Comparison of ENCODE assay signal across 14 cellular contexts in the genomic region with DNA sequence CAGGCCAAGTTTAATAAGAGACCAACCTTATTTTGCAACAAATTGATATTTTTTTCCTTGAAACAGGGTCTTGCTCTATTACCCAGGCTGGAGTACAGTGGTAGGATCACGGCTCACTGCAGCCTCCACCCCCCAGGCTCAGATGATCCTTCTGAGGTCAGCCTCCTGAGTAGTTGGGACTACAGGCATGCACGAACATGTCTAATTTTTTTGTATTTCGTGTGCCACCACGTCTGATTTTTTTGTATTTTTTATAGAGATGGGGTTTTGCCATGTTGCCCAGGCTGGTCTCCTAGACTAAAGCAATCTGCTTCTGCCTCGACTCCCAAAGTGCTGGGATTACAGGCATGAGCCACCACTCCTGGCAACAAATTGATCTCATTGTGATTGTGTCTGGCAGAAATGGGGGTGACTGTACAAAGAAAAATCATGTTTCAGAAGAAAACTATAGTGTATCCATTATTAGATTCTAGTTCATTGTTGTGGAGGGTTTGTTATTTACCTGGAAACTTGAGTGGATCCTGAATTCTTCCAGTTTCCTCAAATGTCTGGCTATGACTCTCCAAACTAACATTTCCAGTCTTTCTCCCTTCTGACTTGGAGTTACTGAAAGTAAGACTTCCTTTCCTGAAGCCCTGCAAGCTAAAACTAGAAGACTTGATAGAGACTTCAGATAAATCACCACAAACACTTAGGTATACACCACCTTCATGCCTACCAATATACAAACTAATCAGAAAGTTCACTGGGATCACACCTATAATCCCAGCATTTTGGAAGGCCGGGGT.
"Had no signal": no experiment of that assay in that cellular context is flagged by ENCODE, and none has a peak within 500 bp of the region (broad histone marks: within the 10 kb centered on the region; RNA-seq: fewer than 3 reads in every experiment).

No MANE protein-coding gene starts in this region.

- H3K4me3 ChIP-seq: adrenal gland, body of pancreas, ovary, stomach, thyroid gland had no signal

- H3K9me3 ChIP-seq: adrenal gland, body of pancreas, ovary, stomach, thyroid gland had no signal

- FAIRE-seq: kidney had no signal

- H3K27ac ChIP-seq: adrenal gland, ovary, stomach, thyroid gland had no signal

- H3K36me3 ChIP-seq: adrenal gland, ovary, stomach, thyroid gland had no signal

- H3K27me3 ChIP-seq: adrenal gland, body of pancreas, stomach, thyroid gland had no signal

- H3K4me1 ChIP-seq: thyroid gland had no signal

- ATAC-seq: activated T-helper 17 cell treated with anti-CD3 and anti-CD28 coated beads, Interleukin-2, amount 50 U/mL, for 72 hours; body of pancreas; T-cell; WTC11 had no signal

- DNase-seq: activated CD4-positive, alpha-beta T cell treated with anti-CD3 and anti-CD28 coated beads for 48 hours; activated naive CD4-positive, alpha-beta T cell treated with anti-CD3 and anti-CD28 coated beads, Interleukin-2, amount 50 U/mL, for 16 hours; activated T-cell treated with anti-CD3 and anti-CD28 coated beads for 4 hours; adrenal gland; body of pancreas; cerebellar nuclear complex; endodermal cell; kidney; stomach; T-cell; thyroid gland had no signal
